ENCODE assay signal across 10 cellular contexts in the genomic region with DNA sequence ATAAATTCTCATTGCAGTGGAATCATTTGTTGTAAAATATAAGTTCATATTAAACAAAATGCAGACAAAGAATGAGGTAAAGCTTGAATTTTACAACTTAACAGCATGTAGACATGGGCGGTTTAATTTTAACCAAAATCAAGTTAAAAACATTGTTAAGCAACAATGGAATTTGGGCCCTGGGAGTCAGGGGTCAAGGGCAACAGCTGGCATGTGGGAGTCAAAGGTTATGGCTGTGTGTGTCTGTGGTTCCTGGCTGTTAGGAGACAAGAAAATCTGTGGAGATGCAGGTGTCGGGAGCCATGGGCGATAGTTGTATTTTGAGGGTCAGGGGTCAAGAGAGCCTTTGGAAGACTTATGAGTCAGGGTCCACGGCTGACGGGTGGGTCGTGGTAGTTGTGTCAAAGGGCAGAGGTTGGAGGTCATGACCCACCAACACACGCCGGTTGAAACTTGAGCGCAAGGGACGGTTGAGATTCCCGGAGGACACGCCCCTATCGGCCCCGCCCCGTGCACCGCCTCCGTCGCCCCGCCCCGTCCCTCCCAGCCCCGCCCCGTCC. TPM values are rescaled to one million over a fixed set of nuclear protein-coding genes. Genes with fewer than 3 reads are reported as not detected.
DNase-seq lines count a peak whose midpoint lies in the region; ATAC-seq, FAIRE-seq and TF ChIP-seq lines count a peak whose summit lies in the region.
"Had no signal": no experiment of that assay in that cellular context is flagged by ENCODE, and none has a peak within 500 bp of the region (broad histone marks: within the 10 kb centered on the region; RNA-seq: fewer than 3 reads in every experiment).

No MANE protein-coding gene starts in this region.

- H3K27ac Mint-ChIP-seq in endodermal cell, result no peak overlapping the region
- H3K27ac Mint-ChIP-seq in nephron, result peak overlapping the region in 2 of 3 experiments; percentile 15 to 43

- H3K27me3 Mint-ChIP-seq in endodermal cell (ENCODE audit: insufficient read depth) (peaks cover 15% of the 10 kb centered on the region), nephron (ENCODE audit: low read depth) (no peaks in the 10 kb centered on the region)

- POLR2A ChIA-PET in A549 (lab: Yijun Ruan, JAX), result no interaction called here

- no peak overlapping the region for H3K9ac ChIP-seq in HUES6 (ENCODE audit: low read length)
- no peak overlapping the region for H3K9ac ChIP-seq in endodermal cell (ENCODE audit: extremely low read depth, low read length, poor library complexity, severe bottlenecking)

- H3K36me3 Mint-ChIP-seq in endodermal cell (ENCODE audit: low read depth) (peaks cover 14% of the 10 kb centered on the region), nephron (ENCODE audit: low read depth) (peaks cover 20% of the 10 kb centered on the region)

- H3K9me3 ChIP-seq in A549 (peaks cover 30% of the 10 kb centered on the region), HUES6 (ENCODE audit: control insufficient read depth, insufficient read depth, low read depth, low read length) (peaks cover 22% of the 10 kb centered on the region), endodermal cell (ENCODE audit: control insufficient read depth, low read length) (peaks cover 20% of the 10 kb centered on the region)

- H3K4me1 Mint-ChIP-seq in endodermal cell (peaks cover 25% of the 10 kb centered on the region), nephron (peaks cover 22% of the 10 kb centered on the region)

- no peak for TF ChIP-seq EP300 in A549 (IDR thresholded peaks at IDR 0.05)

- H3K9me3 Mint-ChIP-seq in endodermal cell, result peaks cover 17% of the 10 kb centered on the region
- peaks cover 23% of the 10 kb centered on the region for H3K9me3 Mint-ChIP-seq in nephron

- peaks cover 9% of the 10 kb centered on the region for H3K4me1 ChIP-seq in A549
- H3K4me1 ChIP-seq in HUES6 (ENCODE audit: control insufficient read depth, insufficient read depth, low read length), result peaks cover 19% of the 10 kb centered on the region
- peaks cover 6% of the 10 kb centered on the region for H3K4me1 ChIP-seq in endodermal cell (ENCODE audit: control insufficient read depth, insufficient read depth, low read length)

- H3K4me3 Mint-ChIP-seq in endodermal cell (peak overlapping the region; percentile 75), nephron (peak overlapping the region; percentile 86 to 92 (median 91))

- TF ChIP-seq CTCF in A549 (IDR thresholded peaks at IDR 0.05), result no peak
- TF ChIP-seq CTCF in endodermal cell (conservative IDR thresholded peaks at IDR 0.05), result no peak
- TF ChIP-seq CTCF in nephron (IDR thresholded peaks at IDR 0.05; ENCODE audit: unreplicated experiment in 3 of 3), result no peak

- TF ChIP-seq RAD21 in A549 (conservative IDR thresholded peaks at IDR 0.05 in 1 of 2, IDR thresholded peaks at IDR 0.05 in 1 of 2), result no peak

- CTCF ChIA-PET in A549 (lab: Yijun Ruan, JAX), result interaction anchor here (0.8 kb wide), 1 partner anchor 11 kb away, joined by 4 read pairs; no protein-coding TSS in a partner anchor

- 36% methylated on average over 8 of the region's 22 CpGs for WGBS in A549 (ENCODE audit: missing lambda C conversion rate)
- WGBS in endodermal cell (ENCODE audit: insufficient coverage in 1 of 2, insufficient read length in 1 of 2), 2 experiments, result 30 to 66% methylated on average over 7 to 22 of the region's 22 CpGs

- ATAC-seq in A549 (no peak; a peak in 1 of 6 replicates), GM19035 (IDR thresholded peaks at IDR 0.05; ENCODE audit: unreplicated experiment) (no peak), GM21717 (IDR thresholded peaks at IDR 0.05; ENCODE audit: unreplicated experiment) (no peak)

- no peak for FAIRE-seq in A549 (lab: Jason Lieb, UNC)

- H3K27me3 ChIP-seq in HUES6 (ENCODE audit: control insufficient read depth, insufficient read depth, low read length), result peaks cover 12% of the 10 kb centered on the region
- no peaks in the 10 kb centered on the region for H3K27me3 ChIP-seq in endodermal cell (ENCODE audit: control insufficient read depth, insufficient read depth, low read length, poor library complexity, severe bottlenecking)

- H3K4me3 ChIP-seq in A549 (peak overlapping the region; percentile 95), HUES6 (ENCODE audit: low read depth, low read length) (peak overlapping the region; percentile 24), endodermal cell (ENCODE audit: low read length) (peak overlapping the region; percentile 16)

- H3K27ac ChIP-seq in A549 (peak overlapping the region; percentile 88 to 99; a peak in 5 of 6 replicates), HUES6 (ENCODE audit: low read depth, low read length) (no peak overlapping the region), endodermal cell (ENCODE audit: low read depth, low read length) (no peak overlapping the region)

- H3K36me3 ChIP-seq in HUES6 (ENCODE audit: control insufficient read depth, insufficient read depth, low read length), result no peaks in the 10 kb centered on the region
- no peaks in the 10 kb centered on the region for H3K36me3 ChIP-seq in endodermal cell (ENCODE audit: control insufficient read depth, insufficient read depth, low read length)

- TF ChIP-seq POLR2A in A549 (IDR thresholded peaks at IDR 0.05; ENCODE audit: low read length), result no peak

- DNase-seq in A549 (ENCODE audit: low read depth in 1 of 2, low spot score in 1 of 2) (no peak), endodermal cell (no peak), KG1 (lab: John Stamatoyannopoulos, UW) (no peak), NCI-H1436 treated with DMSO at 0.1 percent for 48 hours (lab: John Stamatoyannopoulos, UW) (no peak)
- DNase-seq: KBM-7 had no signal

- peak overlapping the region; percentile 96 for H3K4me2 ChIP-seq in A549

TF ChIP-seq in A549, 52 proteins besides CTCF, POLR2A, EP300 and RAD21:
- TF ChIP-seq MAFK (IDR thresholded peaks at IDR 0.05; ENCODE audit: partially characterized antibody) (no peak), CHD4 (IDR thresholded peaks at IDR 0.05; ENCODE audit: borderline replicate concordance) (0 out of 2 replicates have a peak, but pooled peaks have one; percentile 24), KDM1A (IDR thresholded peaks at IDR 0.05; ENCODE audit: low read depth) (0 out of 2 replicates have a peak, but pooled peaks have one; percentile 4), ZFP36 (IDR thresholded peaks at IDR 0.05; ENCODE audit: borderline replicate concordance, partially characterized antibody) (no peak)
- TF ChIP-seq, protein P1, sequence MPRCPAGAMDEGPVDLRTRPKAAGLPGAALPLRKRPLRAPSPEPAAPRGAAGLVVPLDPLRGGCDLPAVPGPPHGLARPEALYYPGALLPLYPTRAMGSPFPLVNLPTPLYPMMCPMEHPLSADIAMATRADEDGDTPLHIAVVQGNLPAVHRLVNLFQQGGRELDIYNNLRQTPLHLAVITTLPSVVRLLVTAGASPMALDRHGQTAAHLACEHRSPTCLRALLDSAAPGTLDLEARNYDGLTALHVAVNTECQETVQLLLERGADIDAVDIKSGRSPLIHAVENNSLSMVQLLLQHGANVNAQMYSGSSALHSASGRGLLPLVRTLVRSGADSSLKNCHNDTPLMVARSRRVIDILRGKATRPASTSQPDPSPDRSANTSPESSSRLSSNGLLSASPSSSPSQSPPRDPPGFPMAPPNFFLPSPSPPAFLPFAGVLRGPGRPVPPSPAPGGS (IDR thresholded peaks at IDR 0.05), result no peak
TF ChIP-seq in A549: peak in this region for 2.

RNA-seq across cellular contexts. Expression of gene RANBP17, which starts 0.4 kb away (rescaled TPM):
- 9.2 and 11.4 TPM in 2 replicates for polyA plus RNA-seq in A549 (2011; rRNA removed)
- polyA plus RNA-seq in A549 (2012; cell fraction: cytosol; rRNA removed), result 2.6 and 2.8 TPM in 2 replicates
- polyA plus RNA-seq in A549 (2012; cell fraction: nucleus; rRNA removed), result 6.3 and 7.3 TPM in 2 replicates
- polyA plus RNA-seq in A549 (2017; fragmentation: RNase III; extraction: RNeasy Plus Mini Kit Qiagen cat#74134 plus additional on column Dnase treatment), result 3.0 to 3.4 TPM (median 3.4 TPM) in 3 replicates
- polyA minus RNA-seq in A549 (2011; rRNA and poly(A)+ RNA removed), result 19.0 and 24.1 TPM in 2 replicates
- total RNA-seq in endodermal cell, result 10 to 100 TPM; 26.6 to 28.0 TPM
- polyA plus RNA-seq in endodermal cell (2013, experiment 1 of 2), result 10.4 TPM
- polyA plus RNA-seq in endodermal cell (2013, experiment 2 of 2), result 13.1 TPM
- total RNA-seq: T-helper 1 cell treated with Interleukin-12 subunit alpha and Interleukin-12 subunit beta and Interleukin-4 antibody, amounts not matched to agents 30 ng/mL and 1 ng/mL, for 36 hours had no signal

Comparison
In these comparisons a context has a peak if more than half of its experiments do, and no peak if none do; other contexts are left out.
1. H3K27ac ChIP-seq: peak in A549 (2 of 2); none in HUES6 (single experiment) and endodermal cell (single experiment).
2. H3K4me3 ChIP-seq: peak in every context shown above with its lines; median percentile 95 in A549; 24 in HUES6; 16 in endodermal cell.